ENCODE assay signal across 19 cellular contexts in the genomic region with DNA sequence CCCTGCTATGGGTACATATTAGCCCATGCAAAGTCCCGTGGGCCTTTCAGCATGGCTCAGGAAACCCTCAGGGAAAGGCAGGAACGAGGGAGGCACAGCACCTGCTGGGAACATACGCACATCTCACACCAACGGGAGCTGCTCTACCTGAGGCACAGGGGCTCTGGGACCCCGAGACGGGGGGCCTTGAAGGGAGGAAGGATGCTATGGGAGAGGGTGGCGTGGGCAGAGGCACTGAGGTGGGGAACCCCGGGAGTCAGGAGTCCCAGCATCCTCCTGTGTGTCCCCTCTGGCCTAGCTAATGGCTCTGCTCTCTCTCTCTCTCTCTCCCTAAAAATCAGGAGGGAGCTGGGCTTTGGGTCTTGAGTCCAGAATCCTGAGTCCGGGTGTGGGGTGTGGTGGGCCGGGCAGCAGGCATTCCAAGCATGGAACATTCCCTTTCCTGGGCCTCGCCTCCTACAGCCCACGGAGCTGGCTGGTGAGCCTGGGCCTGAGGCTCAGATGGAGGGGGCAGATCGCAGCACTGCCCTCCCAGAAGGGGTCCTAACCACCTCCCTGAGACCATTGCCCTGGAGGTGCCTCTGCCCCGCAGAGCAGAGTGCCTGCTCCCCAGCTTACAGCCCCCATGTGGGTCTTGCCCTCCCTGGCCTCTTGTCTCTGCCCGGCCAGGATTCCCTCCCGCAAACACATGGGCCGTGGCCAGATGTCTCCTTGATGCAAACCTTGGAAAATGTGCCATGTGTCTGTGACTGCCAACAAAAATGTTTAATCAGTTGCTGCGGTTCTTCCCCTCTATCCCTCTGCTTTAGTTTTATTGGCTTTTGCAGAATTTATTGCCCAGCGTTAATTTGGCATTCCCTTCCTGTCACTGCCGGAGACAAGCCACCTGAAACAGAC.
A peak's percentile ranks its signal among the peaks of the same experiment; 100 is the strongest.
DNase-seq lines count a peak whose midpoint lies in the region; ATAC-seq and TF ChIP-seq lines count a peak whose summit lies in the region.
"Had no signal": no experiment of that assay in that cellular context is flagged by ENCODE, and none has a peak within 500 bp of the region (broad histone marks: within the 10 kb centered on the region; RNA-seq: fewer than 3 reads in every experiment).

No MANE protein-coding gene starts in this region.

- no peaks in the 10 kb centered on the region for H3F3A ChIP-seq in neural progenitor cell (ENCODE audit: low read depth)

- peaks cover 3% of the 10 kb centered on the region for H3K27me3 Mint-ChIP-seq in neural progenitor cell (ENCODE audit: insufficient read depth, low read depth)

- no peaks in the 10 kb centered on the region for H3K36me3 Mint-ChIP-seq in neural progenitor cell
- H3K36me3 Mint-ChIP-seq: CD4-positive, CD25-positive, alpha-beta regulatory T cell had no signal

- no peak overlapping the region for H2AFZ ChIP-seq in neural progenitor cell (replicated peaks)

- intact Hi-C loops in body of pancreas (cut with DNase I) = no loop called here
- intact Hi-C loops in right lobe of liver (cut with DNase I) = no loop called here

- H3K36me3 ChIP-seq in body of pancreas (replicated peaks in 1 of 2; ENCODE audit: insufficient read depth in 1 of 2, low read depth in 2 of 2) = no peaks in the 10 kb centered on the region
- no peaks in the 10 kb centered on the region for H3K36me3 ChIP-seq in neural progenitor cell
- H3K36me3 ChIP-seq in right lobe of liver = no peaks in the 10 kb centered on the region
- H3K36me3 ChIP-seq: gastroesophageal sphincter, SJSA1, upper lobe of left lung had no signal

- whole genome bisulfite sequencing in body of pancreas, 2 donors = 42 to 68% methylated on average over 13 to 20 of the region's 20 CpGs
- 73% methylated on average over 8 of the region's 20 CpGs for WGBS in right lobe of liver (ENCODE audit: insufficient coverage, low coverage, low lambda C conversion rate, missing lambda C conversion rate)

- TF ChIP-seq CTCF in body of pancreas (IDR thresholded peaks at IDR 0.05) = no peak
- TF ChIP-seq CTCF in neural progenitor cell (IDR thresholded peaks at IDR 0.05) = no peak
- no peak for TF ChIP-seq CTCF in right lobe of liver (IDR thresholded peaks at IDR 0.05)

- no peak for TF ChIP-seq POLR2A in body of pancreas (IDR thresholded peaks at IDR 0.05)
- TF ChIP-seq POLR2A in right lobe of liver (IDR thresholded peaks at IDR 0.05) = no peak

- no peaks in the 10 kb centered on the region for H4K20me1 ChIP-seq in neural progenitor cell (ENCODE audit: low read depth)

- H3K4me3 ChIP-seq in body of pancreas (no peak overlapping the region), neural progenitor cell (no peak overlapping the region), right lobe of liver (no peak overlapping the region)
- H3K4me3 ChIP-seq: gastroesophageal sphincter, psoas muscle, SJSA1, upper lobe of left lung had no signal

- H3K27ac Mint-ChIP-seq in neural progenitor cell = no peak overlapping the region

- no peaks in the 10 kb centered on the region for H3K9me3 Mint-ChIP-seq in neural progenitor cell
- H3K9me3 Mint-ChIP-seq: CD4-positive, CD25-positive, alpha-beta regulatory T cell had no signal

- H3K27me3 ChIP-seq in body of pancreas (no peaks in the 10 kb centered on the region), neural progenitor cell (no peaks in the 10 kb centered on the region), right lobe of liver (no peaks in the 10 kb centered on the region)
- H3K27me3 ChIP-seq: gastroesophageal sphincter, SJSA1, upper lobe of left lung had no signal

- H3K27ac ChIP-seq in body of pancreas (peak overlapping the region in 2 of 4 donors; percentile 9 to 12), neural progenitor cell (no peak overlapping the region), right lobe of liver (no peak overlapping the region)
- H3K27ac ChIP-seq: psoas muscle, SJSA1 had no signal

- H3K4me3 Mint-ChIP-seq in neural progenitor cell = peak overlapping the region; percentile 58
- H3K4me3 Mint-ChIP-seq: CD4-positive, CD25-positive, alpha-beta regulatory T cell had no signal

- H3K4me1 ChIP-seq in body of pancreas (peaks cover 35% of the 10 kb centered on the region), neural progenitor cell (no peaks in the 10 kb centered on the region), right lobe of liver (no peaks in the 10 kb centered on the region)

- H3K4me2 ChIP-seq in neural progenitor cell = no peak overlapping the region

- H3K9me3 ChIP-seq in body of pancreas (no peaks in the 10 kb centered on the region), neural progenitor cell (ENCODE audit: low read depth) (no peaks in the 10 kb centered on the region), right lobe of liver (no peaks in the 10 kb centered on the region)
- H3K9me3 ChIP-seq: gastroesophageal sphincter, psoas muscle, SJSA1, upper lobe of left lung had no signal

- no peak overlapping the region for H3K9ac ChIP-seq in neural progenitor cell

- ATAC-seq in body of pancreas = peak; percentile 34
- ATAC-seq in right lobe of liver = no peak
- ATAC-seq: gastroesophageal sphincter, psoas muscle had no signal

- DNase-seq in AG08396 (ENCODE audit: low spot score) (peak; percentile 13), LoVo (ENCODE audit: low spot score) (peak; percentile 15), body of pancreas (peak in 3 of 4 donors; percentile 21 to 56 (median 46)), neural progenitor cell (ENCODE audit: low spot score) (no peak), dedifferentiated amniotic fluid mesenchymal stem cell (ENCODE audit: extremely low spot score) (no peak), occipital lobe (lab: John Stamatoyannopoulos, UW) (no peak), right lobe of liver (no peak), DMS114 treated with DMSO at 0.1 percent for 48 hours (lab: John Stamatoyannopoulos, UW; ENCODE audit: unreplicated experiment) (no peak)
- DNase-seq: activated CD4-positive, CD25-positive, alpha-beta regulatory T cell treated with anti-CD3 and anti-CD28 coated beads, Interleukin-2, amount 50 U/mL, for 72 hours; amniotic stem cell; CD4-positive, CD25-positive, alpha-beta regulatory T cell; DND-41; HCEC 1CT; Kasumi-1; stimulated activated naive CD4-positive, alpha-beta T cell; upper lobe of left lung had no signal

- H3K4me1 Mint-ChIP-seq in neural progenitor cell = peaks cover 14% of the 10 kb centered on the region
- H3K4me1 Mint-ChIP-seq: CD4-positive, CD25-positive, alpha-beta regulatory T cell had no signal

- no peaks in the 10 kb centered on the region for H3K79me2 ChIP-seq in neural progenitor cell (ENCODE audit: low read depth)

Comparison
In these comparisons a context has a peak if more than half of its experiments do, and no peak if none do; other contexts are left out.
1. DNase-seq: peak in AG08396 (single experiment), LoVo (single experiment) and body of pancreas (3 of 4); none in neural progenitor cell (single experiment), dedifferentiated amniotic fluid mesenchymal stem cell (single experiment), occipital lobe (single experiment), right lobe of liver (0 of 3) and DMS114 treated with DMSO at 0.1 percent for 48 hours (single experiment).